In genomic region chr10:92688573-92688926, GRCh38 we compare ENCODE assay signal across 10 cellular contexts. TPM values are rescaled to one million over a fixed set of nuclear protein-coding genes. Genes with fewer than 3 reads are reported as not detected.
DNase-seq lines count a peak whose midpoint lies in the region; ATAC-seq and TF ChIP-seq lines count a peak whose summit lies in the region.
"Had no signal": no experiment of that assay in that cellular context is flagged by ENCODE, and none has a peak within 500 bp of the region (broad histone marks: within the 10 kb centered on the region; RNA-seq: fewer than 3 reads in every experiment).

No MANE protein-coding gene starts in this region.

- TF ChIP-seq CTCF in type B pancreatic cell (conservative IDR thresholded peaks at IDR 0.05), result no peak

- no peak overlapping the region for H3K27ac Mint-ChIP-seq in activated naive CD4-positive, alpha-beta T cell treated with anti-CD3 and anti-CD28 coated beads, Interleukin-2, amount 50 U/mL, for 24 hours
- no peak overlapping the region for H3K27ac Mint-ChIP-seq in activated naive CD8-positive, alpha-beta T cell treated with anti-CD3 and anti-CD28 coated beads, Interleukin-2, amount 50 U/mL, for 24 hours
- peak overlapping the region; percentile 73 for H3K27ac Mint-ChIP-seq in memory B cell
- peak overlapping the region; percentile 59 for H3K27ac Mint-ChIP-seq in type B pancreatic cell

- no peaks in the 10 kb centered on the region for H3K9me3 Mint-ChIP-seq in activated naive CD4-positive, alpha-beta T cell treated with anti-CD3 and anti-CD28 coated beads, Interleukin-2, amount 50 U/mL, for 24 hours
- no peaks in the 10 kb centered on the region for H3K9me3 Mint-ChIP-seq in activated naive CD8-positive, alpha-beta T cell treated with anti-CD3 and anti-CD28 coated beads, Interleukin-2, amount 50 U/mL, for 24 hours
- peaks cover 9% of the 10 kb centered on the region for H3K9me3 Mint-ChIP-seq in memory B cell
- peaks cover 20% of the 10 kb centered on the region for H3K9me3 Mint-ChIP-seq in type B pancreatic cell

- ATAC-seq in activated naive CD8-positive, alpha-beta T cell treated with anti-CD3 and anti-CD28 coated beads, Interleukin-2, amount 50 U/mL, for 24 hours, result no peak
- no peak for ATAC-seq in memory B cell (ENCODE audit: low read depth)
- ATAC-seq in HG02938 (IDR thresholded peaks at IDR 0.05; ENCODE audit: unreplicated experiment), result no peak
- ATAC-seq in HG03108 (IDR thresholded peaks at IDR 0.05; ENCODE audit: unreplicated experiment), result no peak

- no peaks in the 10 kb centered on the region for H3K36me3 Mint-ChIP-seq in activated naive CD4-positive, alpha-beta T cell treated with anti-CD3 and anti-CD28 coated beads, Interleukin-2, amount 50 U/mL, for 24 hours
- H3K36me3 Mint-ChIP-seq in activated naive CD8-positive, alpha-beta T cell treated with anti-CD3 and anti-CD28 coated beads, Interleukin-2, amount 50 U/mL, for 24 hours (ENCODE audit: low read depth), result no peaks in the 10 kb centered on the region
- peaks cover 34% of the 10 kb centered on the region for H3K36me3 Mint-ChIP-seq in memory B cell
- H3K36me3 Mint-ChIP-seq in type B pancreatic cell, result peaks cover 3% of the 10 kb centered on the region

- DNase-seq in activated naive CD4-positive, alpha-beta T cell treated with anti-CD3 and anti-CD28 coated beads, Interleukin-2, amount 50 U/mL, for 16 hours, result no peak
- DNase-seq in activated naive CD8-positive, alpha-beta T cell treated with anti-CD3 and anti-CD28 coated beads, Interleukin-2, amount 50 U/mL, for 24 hours, result no peak
- DNase-seq in memory B cell (ENCODE audit: low spot score in 2 of 2), result no peak
- DNase-seq in type B pancreatic cell (ENCODE audit: extremely low spot score, unreplicated experiment), result no peak
- no peak for DNase-seq in glomerular visceral epithelial cell (ENCODE audit: extremely low spot score)
- DNase-seq: COR-L47, NCI-H1930 had no signal

- peaks cover 44% of the 10 kb centered on the region for H3K27me3 Mint-ChIP-seq in activated naive CD4-positive, alpha-beta T cell treated with anti-CD3 and anti-CD28 coated beads, Interleukin-2, amount 50 U/mL, for 24 hours
- peaks cover 63% of the 10 kb centered on the region for H3K27me3 Mint-ChIP-seq in activated naive CD8-positive, alpha-beta T cell treated with anti-CD3 and anti-CD28 coated beads, Interleukin-2, amount 50 U/mL, for 24 hours
- H3K27me3 Mint-ChIP-seq in memory B cell (no peaks in the 10 kb centered on the region), type B pancreatic cell (peaks cover 83% of the 10 kb centered on the region)

- peaks cover 26% of the 10 kb centered on the region for H3K4me1 Mint-ChIP-seq in activated naive CD4-positive, alpha-beta T cell treated with anti-CD3 and anti-CD28 coated beads, Interleukin-2, amount 50 U/mL, for 24 hours
- H3K4me1 Mint-ChIP-seq in activated naive CD8-positive, alpha-beta T cell treated with anti-CD3 and anti-CD28 coated beads, Interleukin-2, amount 50 U/mL, for 24 hours, result peaks cover 18% of the 10 kb centered on the region
- H3K4me1 Mint-ChIP-seq in memory B cell, result peaks cover 26% of the 10 kb centered on the region
- H3K4me1 Mint-ChIP-seq in type B pancreatic cell (ENCODE audit: unreplicated experiment), result no peaks in the 10 kb centered on the region

- peak overlapping the region; percentile 77 for H3K4me3 Mint-ChIP-seq in activated naive CD4-positive, alpha-beta T cell treated with anti-CD3 and anti-CD28 coated beads, Interleukin-2, amount 50 U/mL, for 24 hours
- peak overlapping the region; percentile 59 for H3K4me3 Mint-ChIP-seq in activated naive CD8-positive, alpha-beta T cell treated with anti-CD3 and anti-CD28 coated beads, Interleukin-2, amount 50 U/mL, for 24 hours
- peak overlapping the region; percentile 88 for H3K4me3 Mint-ChIP-seq in memory B cell
- peak overlapping the region; percentile 84 for H3K4me3 Mint-ChIP-seq in type B pancreatic cell

RNA-seq across cellular contexts. Expression of gene HHEX, which starts 1.2 kb away (rescaled TPM):
- total RNA-seq in type B pancreatic cell (ENCODE audit: low replicate concordance), result 6.6 and 6.7 TPM in 2 replicates

Comparison
In these comparisons a context has a peak if more than half of its experiments do, and no peak if none do; other contexts are left out.
1. H3K27ac Mint-ChIP-seq: peak in memory B cell (single experiment) and type B pancreatic cell (single experiment); none in activated naive CD4-positive, alpha-beta T cell treated with anti-CD3 and anti-CD28 coated beads, Interleukin-2, amount 50 U/mL, for 24 hours (single experiment) and activated naive CD8-positive, alpha-beta T cell treated with anti-CD3 and anti-CD28 coated beads, Interleukin-2, amount 50 U/mL, for 24 hours (single experiment).
2. Peak in every context shown above with its lines, with median percentiles within 50 percentile points of each other: H3K4me3 Mint-ChIP-seq.